In genomic region chr1:220159026-220159425, GRCh38 we compare ENCODE assay signal across 32 cellular contexts.
"Had no signal": no experiment of that assay in that cellular context is flagged by ENCODE, and none has a peak within 500 bp of the region (broad histone marks: within the 10 kb centered on the region; RNA-seq: fewer than 3 reads in every experiment).

No MANE protein-coding gene starts in this region.

- H3K27ac ChIP-seq: ascending aorta, breast epithelium, cardiac muscle cell, esophagus muscularis mucosa, foreskin keratinocyte, gastrocnemius medialis, VCaP had no signal

- H3K4me1 ChIP-seq: ascending aorta, breast epithelium, esophagus muscularis mucosa, gastrocnemius medialis had no signal

- ATAC-seq: activated naive CD4-positive, alpha-beta T cell treated with anti-CD3 and anti-CD28 coated beads, Interleukin-2, amount 50 U/mL, for 72 hours; activated T-cell treated with anti-CD3 and anti-CD28 coated beads, Interleukin-2, amount 50 U/mL, for 72 hours; effector memory CD8-positive, alpha-beta T cell; foreskin keratinocyte; gastrocnemius medialis; heart left ventricle; WTC11 had no signal

- DNase-seq: activated CD4-positive, alpha-beta memory T cell treated with anti-CD3 and anti-CD28 coated beads, Interleukin-2, amount 10 ng/mL, durations not matched to agents 7 days and 5 days; activated CD4-positive, alpha-beta T cell treated with anti-CD3 and anti-CD28 coated beads for 1 hour; activated CD4-positive, alpha-beta T cell treated with anti-CD3 and anti-CD28 coated beads for 4 hours; activated CD4-positive, alpha-beta T cell treated with anti-CD3 and anti-CD28 coated beads, Interleukin-2, amount 10 ng/mL, durations not matched to agents 7 days and 5 days; activated CD4-positive, alpha-beta T cell treated with anti-CD3 and anti-CD28 coated beads, Interleukin-2, amount 50 U/mL, for 4 hours; activated CD8-positive, alpha-beta memory T cell treated with anti-CD3 and anti-CD28 coated beads, Interleukin-2, amount 50 U/mL, for 48 hours; activated gamma-delta T cell; activated naive CD4-positive, alpha-beta T cell; activated naive CD4-positive, alpha-beta T cell treated with anti-CD3 and anti-CD28 coated beads, Interleukin-2, amount 10 ng/mL, durations not matched to agents 7 days and 5 days; activated naive CD8-positive, alpha-beta T cell treated with anti-CD3 and anti-CD28 coated beads, Interleukin-2, amount 10 ng/mL, durations not matched to agents 7 days and 5 days; activated T-cell treated with anti-CD3 and anti-CD28 coated beads for 4 hours; activated T-cell treated with anti-CD3 and anti-CD28 coated beads, Interleukin-2, amount 50 U/mL, for 24 hours; activated T-cell treated with anti-CD3 and anti-CD28 coated beads, Interleukin-2, amount 50 U/mL, for 72 hours; central memory CD4-positive, alpha-beta T cell; cerebellar nuclear complex; cortex of kidney; dermis blood vessel endothelial cell; effector CD4-positive, alpha-beta T cell; effector memory CD8-positive, alpha-beta T cell; erythroblast; foreskin keratinocyte; gastrocnemius medialis; glutamatergic neuron; heart left ventricle; T-helper 2 cell had no signal

- H3K27me3 ChIP-seq: ascending aorta, breast epithelium, cardiac muscle cell, esophagus muscularis mucosa, foreskin keratinocyte, gastrocnemius medialis, heart left ventricle had no signal

- H3K9me3 ChIP-seq: ascending aorta, breast epithelium, esophagus muscularis mucosa, gastrocnemius medialis, heart left ventricle had no signal

- H3K4me3 ChIP-seq: ascending aorta, breast epithelium, cardiac muscle cell, esophagus muscularis mucosa, gastrocnemius medialis, heart left ventricle had no signal

- H3K36me3 ChIP-seq: breast epithelium had no signal
